ENCODE assay signal across 8 cellular contexts in the genomic region with DNA sequence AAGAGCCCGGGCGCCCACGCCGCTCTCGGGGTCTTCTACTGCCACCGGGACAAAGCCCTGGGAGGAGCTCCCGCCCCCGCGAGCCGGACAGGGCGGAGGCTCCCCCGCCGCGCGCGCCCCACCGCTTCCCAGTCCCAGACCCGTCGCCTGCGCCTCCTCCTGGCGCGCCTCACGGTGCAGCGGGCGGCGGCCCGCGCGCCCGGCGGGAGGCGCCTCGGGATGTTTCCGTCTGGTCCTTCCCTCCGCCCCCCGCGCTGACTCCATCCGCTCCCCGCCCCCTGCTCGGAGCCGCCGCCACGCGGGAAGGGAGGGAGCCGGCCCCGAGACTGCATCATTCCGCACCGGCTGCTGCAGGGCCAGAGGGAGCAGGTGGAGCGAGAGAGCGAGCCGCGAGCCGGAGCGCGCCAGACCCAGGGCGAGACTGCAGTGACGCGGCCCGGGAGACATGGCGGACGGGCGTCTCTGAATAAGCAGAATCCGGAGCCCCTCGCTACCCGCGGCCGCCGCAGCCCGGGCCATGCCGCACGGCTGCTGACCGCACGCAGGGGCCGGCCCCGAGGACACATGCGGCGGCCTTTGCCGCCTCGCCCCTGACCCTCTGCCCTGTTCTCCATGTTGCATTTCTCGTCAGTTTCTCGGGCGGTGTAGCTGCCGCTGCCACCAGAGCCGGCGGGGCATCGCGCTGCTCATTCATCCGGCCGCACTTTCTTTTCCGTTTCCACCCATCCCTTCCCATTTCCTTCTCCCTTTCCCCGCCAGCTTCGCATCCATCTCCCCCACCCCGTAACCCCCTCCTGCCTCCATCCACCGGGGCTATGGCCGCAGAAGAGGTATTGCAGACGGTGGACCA. TPM values are rescaled to one million over a fixed set of nuclear protein-coding genes. Genes with fewer than 3 reads are reported as not detected.
A peak's percentile ranks its signal among the peaks of the same experiment; 100 is the strongest.
DNase-seq lines count a peak whose midpoint lies in the region; ATAC-seq and TF ChIP-seq lines count a peak whose summit lies in the region.

Gene BICD1, plus strand, starts transcription at position 331 of the 850 bp plus-strand sequence. Its CDS starts 485 bp downstream, at position 816.

- DNase-seq in GM12865 (ENCODE audit: low read depth) (peak; percentile 90), HFFc6 (peak; percentile 86), NCI-H1048 (lab: John Stamatoyannopoulos, UW) (peak; percentile 44), T follicular helper cell (ENCODE audit: low read depth) (peak; percentile 62), adipocyte (ENCODE audit: low read depth) (peak; percentile 96), cardiac muscle cell (ENCODE audit: low read depth in 1 of 2, low spot score in 1 of 2) (peak; percentile 91 to 95), posterior cingulate gyrus (peak; percentile 86 to 98 (median 90)), upper lobe of left lung (peak; percentile 76 to 95)

- H3K27me3 Mint-ChIP-seq in HFFc6 (ENCODE audit: insufficient read depth), result no peaks in the 10 kb centered on the region; the same call in 1 of the 2 replicates

- H3K4me1 ChIP-seq in adipocyte (ENCODE audit: control insufficient read depth, insufficient read depth, low read length) (peaks cover 19% of the 10 kb centered on the region), cardiac muscle cell (ENCODE audit: low read depth) (peaks cover 15% of the 10 kb centered on the region), upper lobe of left lung (peaks cover 9 to 26% (median 16%) of the 10 kb centered on the region in 4 donors)

- no peaks in the 10 kb centered on the region for H3K9me3 Mint-ChIP-seq in HFFc6

- no peaks in the 10 kb centered on the region; the same call in none of the 2 replicates for H3K36me3 Mint-ChIP-seq in HFFc6 (ENCODE audit: low read depth)

- no peak for TF ChIP-seq EP300 in upper lobe of left lung (IDR thresholded peaks at IDR 0.05)

- H3K4me1 Mint-ChIP-seq in HFFc6 (ENCODE audit: low read depth), result peaks cover 30% of the 10 kb centered on the region

- peak within 1 kb of the TSS; percentile 95 for H3K4me3 Mint-ChIP-seq in HFFc6

- H3K27ac Mint-ChIP-seq in HFFc6, result peak within 1 kb of the TSS; percentile 90

- H3K9me3 ChIP-seq in adipocyte (ENCODE audit: control insufficient read depth, low read length) (no peaks in the 10 kb centered on the region), cardiac muscle cell (ENCODE audit: low read depth) (no peaks in the 10 kb centered on the region), upper lobe of left lung (no peaks in the 10 kb centered on the region)

- TF ChIP-seq CTCF in GM12865 (IDR thresholded peaks at IDR 0.05; ENCODE audit: insufficient read depth, low read depth, low read length, missing control alignments) (peak; percentile 41), HFFc6 (IDR thresholded peaks at IDR 0.05) (peak; percentile 70), cardiac muscle cell (IDR thresholded peaks at IDR 0.05; ENCODE audit: low read depth, low read length) (peak; percentile 36), upper lobe of left lung (IDR thresholded peaks at IDR 0.05) (peak; percentile 17 to 62 (median 46))

- TF ChIP-seq POLR2A in upper lobe of left lung (IDR thresholded peaks at IDR 0.05), result peak in 1 of 4 donors; percentile 66

- H3K27me3 ChIP-seq in adipocyte (replicated peaks; ENCODE audit: control insufficient read depth, insufficient read depth, low read length), result no peaks in the 10 kb centered on the region
- H3K27me3 ChIP-seq in cardiac muscle cell, result no peaks in the 10 kb centered on the region
- no peaks in the 10 kb centered on the region for H3K27me3 ChIP-seq in upper lobe of left lung

- intact Hi-C loops in posterior cingulate gyrus (cut with DNase I), result loop anchor here (5.0 kb wide), 2 partner anchors 449 to 514 kb away; partner anchors contain the start of genes DENND5B and ETFBKMT

- WGBS in upper lobe of left lung, 2 donors, result 1% methylated on average over 26 to 59 of the region's 96 CpGs

- peak within 1 kb of the TSS; percentile 72 for H3K4me3 ChIP-seq in GM12865 (ENCODE audit: low read depth, low read length)
- peak within 1 kb of the TSS; percentile 90 for H3K4me3 ChIP-seq in adipocyte (ENCODE audit: low read length)
- H3K4me3 ChIP-seq in cardiac muscle cell, result peak within 1 kb of the TSS; percentile 77
- peak within 1 kb of the TSS; percentile 64 to 92 (median 88) for H3K4me3 ChIP-seq in upper lobe of left lung

- ATAC-seq in upper lobe of left lung (ENCODE audit: low FRiP score in 2 of 2), result peak; percentile 93 to 97

- peak within 1 kb of the TSS; percentile 78 for H3K27ac ChIP-seq in cardiac muscle cell
- peak within 1 kb of the TSS; percentile 65 to 86 (median 80) for H3K27ac ChIP-seq in upper lobe of left lung

- peak within 1 kb of the TSS; percentile 88 for H3K9ac ChIP-seq in adipocyte (ENCODE audit: low read length)

- H3K36me3 ChIP-seq in adipocyte (ENCODE audit: control insufficient read depth, insufficient read depth, low read length, severe bottlenecking) (no peaks in the 10 kb centered on the region), cardiac muscle cell (no peaks in the 10 kb centered on the region), upper lobe of left lung (no peaks in the 10 kb centered on the region)

RNA-seq across cellular contexts. Expression of gene BICD1, which starts in this region (rescaled TPM):
- 10 to 100 TPM; 24.5 to 36.6 (median 32.4) TPM for total RNA-seq in HFFc6 (2021; fragmentation: NEBNext Ultra II Directional; extraction: Animal tissue kit (Norgen Biotek cat#: 25700))
- total RNA-seq in cardiac muscle cell (9.7 and 16.6 TPM in 2 replicates), upper lobe of left lung (10 to 100 TPM; 11.3 to 44.0 (median 15.4) TPM)
- polyA plus RNA-seq in cardiac muscle cell, result 13.3 and 26.6 TPM in 2 replicates

Comparison
In these comparisons a context has a peak if more than half of its experiments do, and no peak if none do; other contexts are left out.
1. Peak in every context shown above with its lines: DNase-seq, ATAC-seq, H3K4me3 ChIP-seq and H3K27ac ChIP-seq.
2. DNase-seq: peak in every context shown above with its lines; median percentile 96 in adipocyte; 93 in cardiac muscle cell; 90 in posterior cingulate gyrus; 90 in GM12865; 86 in HFFc6; 86 in upper lobe of left lung; 62 in T follicular helper cell; 44 in NCI-H1048.